Comparison of ENCODE assay signal across 8 cellular contexts in the genomic region with DNA sequence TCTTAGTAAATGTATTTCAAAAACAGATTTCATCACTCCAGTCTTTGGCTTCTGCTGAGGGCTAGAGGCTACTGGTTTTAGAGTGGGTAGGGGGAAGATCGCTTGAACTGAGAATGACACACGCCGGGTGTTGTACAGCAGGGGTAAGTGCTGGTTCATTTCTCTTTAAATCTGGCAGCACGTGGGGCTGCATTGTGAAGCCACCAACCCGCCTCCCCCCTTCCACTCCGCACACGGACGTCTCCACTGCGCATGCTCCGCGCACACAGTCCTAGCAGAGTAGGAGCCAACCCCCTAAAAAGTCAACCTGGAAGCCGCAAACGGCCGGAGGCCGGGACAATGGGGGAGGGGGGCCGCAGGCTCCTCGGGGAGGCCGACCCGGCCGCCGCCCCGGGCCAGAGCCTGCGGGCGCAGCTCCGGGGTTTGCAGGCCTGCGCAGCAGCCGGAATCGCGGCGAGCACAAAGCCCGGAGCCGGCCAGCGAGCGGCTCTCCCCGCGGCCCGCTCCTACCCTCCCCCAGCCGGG. TPM values are rescaled to one million over a fixed set of nuclear protein-coding genes. Genes with fewer than 3 reads are reported as not detected.
DNase-seq lines count a peak whose midpoint lies in the region; ATAC-seq and TF ChIP-seq lines count a peak whose summit lies in the region.

No MANE protein-coding gene starts in this region.

- TF ChIP-seq CTCF in AG09319 (IDR thresholded peaks at IDR 0.05; ENCODE audit: low read depth, low read length) (no peak), chondrocyte (IDR thresholded peaks at IDR 0.05) (no peak), kidney epithelial cell (IDR thresholded peaks at IDR 0.05; ENCODE audit: insufficient read depth, low read length, poor library complexity, severe bottlenecking) (no peak)

- H3K4me1 Mint-ChIP-seq in activated CD4-positive, alpha-beta T cell treated with anti-CD3 and anti-CD28 coated beads for 36 hours, result peaks cover 34% of the 10 kb centered on the region
- H3K4me1 Mint-ChIP-seq in chondrocyte (ENCODE audit: low read depth), result peaks cover 31% of the 10 kb centered on the region

- no peaks in the 10 kb centered on the region for H3K27me3 Mint-ChIP-seq in activated CD4-positive, alpha-beta T cell treated with anti-CD3 and anti-CD28 coated beads for 36 hours
- H3K27me3 Mint-ChIP-seq in chondrocyte (ENCODE audit: low read depth), result no peaks in the 10 kb centered on the region

- CTCF ChIA-PET in activated CD4-positive, alpha-beta T cell treated with anti-CD3 and anti-CD28 coated beads for 36 hours (lab: Charles Lee), result interaction anchor here (1.1 kb wide), 1 partner anchor 56 kb away, joined by 3 read pairs; no protein-coding TSS in a partner anchor

- peak; percentile 48 for ATAC-seq in GM19043 (IDR thresholded peaks at IDR 0.05; ENCODE audit: low read depth, unreplicated experiment)
- ATAC-seq in HG03432 (IDR thresholded peaks at IDR 0.05; ENCODE audit: unreplicated experiment), result peak; percentile 49
- ATAC-seq in activated CD4-positive, alpha-beta T cell treated with anti-CD3 and anti-CD28 coated beads for 36 hours, result peak; percentile 73

- DNase-seq in AG09319 (ENCODE audit: extremely low read depth, low read depth) (peak; percentile 77), NCI-H510A (lab: John Stamatoyannopoulos, UW) (peak; percentile 91), chondrocyte (ENCODE audit: low spot score) (peak; percentile 91), kidney epithelial cell (ENCODE audit: low read depth) (peak; percentile 73)
- DNase-seq in activated CD4-positive, alpha-beta T cell treated with anti-CD3 and anti-CD28 coated beads for 36 hours, result peak; percentile 94
- peak; percentile 76 to 80 for DNase-seq in stimulated activated CD4-positive, alpha-beta T cell treated with anti-CD3 and anti-CD28 coated beads, Interleukin-15, amount 100 ng/mL, for 1 hour (ENCODE audit: low read depth in 1 of 2, low spot score in 1 of 2)

- H3K36me3 ChIP-seq in kidney epithelial cell (ENCODE audit: control insufficient read depth, insufficient read depth, low read length), result no peaks in the 10 kb centered on the region

- intact Hi-C loops in activated CD4-positive, alpha-beta T cell treated with anti-CD3 and anti-CD28 coated beads for 36 hours (cut with DNase I, micrococcal nuclease), result loop anchor here (1.0 to 10.0 kb wide), 8 partner anchors 10 to 1963 kb away; partner anchors contain the start of genes ANKFY1 (in 1 of the 2), DERL2 (in 1 of the 2), HASPIN (in 1 of the 2) and MIS12 (in 1 of the 2)

- POLR2A ChIA-PET in activated CD4-positive, alpha-beta T cell treated with anti-CD3 and anti-CD28 coated beads for 36 hours (lab: Charles Lee), result no interaction called here

- H3K9me3 Mint-ChIP-seq in activated CD4-positive, alpha-beta T cell treated with anti-CD3 and anti-CD28 coated beads for 36 hours (ENCODE audit: low read depth), result no peaks in the 10 kb centered on the region
- H3K9me3 Mint-ChIP-seq in chondrocyte (ENCODE audit: low read depth), result no peaks in the 10 kb centered on the region

- no peaks in the 10 kb centered on the region for H3K27me3 ChIP-seq in kidney epithelial cell (ENCODE audit: control insufficient read depth, insufficient read depth, low read length)

- peak overlapping the region; percentile 62 for H3K4me3 ChIP-seq in kidney epithelial cell (ENCODE audit: low read depth, low read length)

- H3K36me3 Mint-ChIP-seq in activated CD4-positive, alpha-beta T cell treated with anti-CD3 and anti-CD28 coated beads for 36 hours (ENCODE audit: low read depth), result peaks cover 22% of the 10 kb centered on the region
- no peaks in the 10 kb centered on the region for H3K36me3 Mint-ChIP-seq in chondrocyte (ENCODE audit: low read depth)

- peak overlapping the region; percentile 89 for H3K27ac Mint-ChIP-seq in activated CD4-positive, alpha-beta T cell treated with anti-CD3 and anti-CD28 coated beads for 36 hours
- peak overlapping the region; percentile 87 for H3K27ac Mint-ChIP-seq in chondrocyte (ENCODE audit: unreplicated experiment)

- peak overlapping the region; percentile 80 for H3K4me3 Mint-ChIP-seq in activated CD4-positive, alpha-beta T cell treated with anti-CD3 and anti-CD28 coated beads for 36 hours
- peak overlapping the region; percentile 84 for H3K4me3 Mint-ChIP-seq in chondrocyte (ENCODE audit: unreplicated experiment)

RNA-seq across cellular contexts. Expression of gene UBE2G1, which starts 1.3 kb away (rescaled TPM):
- total RNA-seq in activated CD4-positive, alpha-beta T cell treated with anti-CD3 and anti-CD28 coated beads for 36 hours, result 10 to 100 TPM; 51.0 to 52.9 TPM
- 54.6 to 80.0 TPM (median 79.2 TPM) in 3 replicates for total RNA-seq in chondrocyte
- 42.2 and 57.3 TPM in 2 replicates for total RNA-seq in kidney epithelial cell

Comparison
In these comparisons a context has a peak if more than half of its experiments do, and no peak if none do; other contexts are left out.
1. Peak in every context shown above with its lines: DNase-seq, ATAC-seq and H3K4me3 ChIP-seq.